ENCODE assay signal across 10 cellular contexts in the genomic region with DNA sequence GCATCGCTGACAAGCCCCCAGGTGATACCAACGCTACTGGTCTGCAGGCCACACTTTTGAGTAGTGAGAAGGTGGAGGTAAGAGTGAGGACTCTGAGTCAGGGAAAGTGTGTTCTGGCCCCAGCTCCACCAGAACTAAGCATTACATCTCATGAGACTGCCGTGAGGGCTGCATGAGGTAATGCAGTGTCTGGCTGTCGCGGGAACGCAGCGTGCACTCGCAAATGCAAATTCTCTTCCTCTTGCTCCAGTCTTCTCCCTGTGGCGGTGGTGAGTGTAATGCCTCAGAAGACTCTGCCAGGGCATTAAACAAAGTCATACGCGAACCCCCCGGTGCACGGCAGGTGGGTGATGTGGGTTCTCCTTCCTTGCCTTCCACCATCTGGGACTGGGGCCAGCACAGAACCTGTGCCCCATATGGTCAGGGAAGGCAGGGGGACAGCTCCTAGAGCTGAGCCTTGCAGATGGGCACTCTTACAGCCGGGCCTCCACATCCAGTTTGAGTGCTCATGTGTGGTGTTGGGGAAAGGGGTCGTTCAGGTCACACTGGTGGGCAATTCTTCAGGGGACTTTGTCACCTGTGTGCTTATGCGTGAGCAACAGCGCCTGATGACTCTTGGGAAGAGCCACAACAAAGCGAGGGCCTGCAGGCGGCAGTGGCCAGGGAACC.
DNase-seq lines count a peak whose midpoint lies in the region; ATAC-seq, FAIRE-seq and TF ChIP-seq lines count a peak whose summit lies in the region.
"Had no signal": no experiment of that assay in that cellular context is flagged by ENCODE, and none has a peak within 500 bp of the region (broad histone marks: within the 10 kb centered on the region; RNA-seq: fewer than 3 reads in every experiment).

No MANE protein-coding gene starts in this region.

- no peak for TF ChIP-seq CTCF in mucosa of descending colon (IDR thresholded peaks at IDR 0.05)

- no peaks in the 10 kb centered on the region for H3K9me2 ChIP-seq in GM23248 (ENCODE audit: insufficient read depth)

- peaks cover 1% of the 10 kb centered on the region for H3K36me3 Mint-ChIP-seq in IgD-negative memory B cell

- H3K27me3 Mint-ChIP-seq in IgD-negative memory B cell, result peaks cover 1% of the 10 kb centered on the region
- H3K27me3 Mint-ChIP-seq: dendritic cell treated with granulocyte-macrophage colony-stimulating factor and Interleukin-4, amounts not matched to agents 40 ng/mL and 50 ng/mL, for 4 days had no signal

- DNase-seq in mucosa of descending colon (peak in 2 of 3 donors; percentile 36 to 59), kidney glomerular epithelial cell (lab: John Stamatoyannopoulos, UW) (no peak), HTR-8/SVneo (ENCODE audit: insufficient read length, low spot score) (no peak), GM23248 (no peak)
- no peak for DNase-seq in activated CD4-positive, alpha-beta T cell treated with anti-CD3 and anti-CD28 coated beads for 48 hours

- in situ Hi-C loops in GM23248 (cut with MboI), result no loop called here

- no peaks in the 10 kb centered on the region for H3K79me2 ChIP-seq in GM23248 (ENCODE audit: insufficient read depth)

- H3K4me3 ChIP-seq in mucosa of descending colon, result no peak overlapping the region
- no peak overlapping the region for H3K4me3 ChIP-seq in GM23248

- no peaks in the 10 kb centered on the region for H3F3A ChIP-seq in GM23248 (ENCODE audit: insufficient read depth)

- no peak for FAIRE-seq in HTR-8/SVneo (lab: Jason Lieb, UNC)

- H3K4me1 Mint-ChIP-seq in IgD-negative memory B cell, result peaks cover 32 to 44% (median 37%) of the 10 kb centered on the region in 3 donors

- no peak overlapping the region for H3K9ac ChIP-seq in GM23248

- no peak overlapping the region for H2AFZ ChIP-seq in GM23248

- H3K36me3 ChIP-seq in mucosa of descending colon (ENCODE audit: low read depth) (no peaks in the 10 kb centered on the region), GM23248 (ENCODE audit: low read depth) (no peaks in the 10 kb centered on the region)

- peak overlapping the region; percentile 91 to 99 (median 96) for H3K27ac Mint-ChIP-seq in IgD-negative memory B cell
- H3K27ac Mint-ChIP-seq: dendritic cell treated with granulocyte-macrophage colony-stimulating factor and Interleukin-4, amounts not matched to agents 40 ng/mL and 50 ng/mL, for 4 days had no signal

- ATAC-seq in GM18502 (IDR thresholded peaks at IDR 0.05; ENCODE audit: poor library complexity, unreplicated experiment), result peak; percentile 79
- ATAC-seq in GM21447 (IDR thresholded peaks at IDR 0.05; ENCODE audit: unreplicated experiment), result peak; percentile 61
- ATAC-seq in mucosa of descending colon, result peak; percentile 58
- ATAC-seq: HCT116 had no signal

- 90 to 91% methylated on average over 19 of the region's 19 CpGs for WGBS in GM23248 (ENCODE audit: low coverage in 1 of 2, low lambda C conversion rate in 2 of 2, missing lambda C conversion rate in 2 of 2), 2 experiments

- H3K4me3 Mint-ChIP-seq in IgD-negative memory B cell, result peak overlapping the region; percentile 58 to 92 (median 80)
- H3K4me3 Mint-ChIP-seq: dendritic cell treated with granulocyte-macrophage colony-stimulating factor and Interleukin-4, amounts not matched to agents 40 ng/mL and 50 ng/mL, for 4 days had no signal

- H3K4me2 ChIP-seq in GM23248 (ENCODE audit: unreplicated experiment), result no peak overlapping the region

- H3K27ac ChIP-seq in GM23248, result no peak overlapping the region

- H3K27me3 ChIP-seq in GM23248 (replicated peaks; ENCODE audit: insufficient read depth), result no peaks in the 10 kb centered on the region

- H3K9me3 Mint-ChIP-seq in IgD-negative memory B cell, result no peaks in the 10 kb centered on the region
- H3K9me3 Mint-ChIP-seq: dendritic cell treated with granulocyte-macrophage colony-stimulating factor and Interleukin-4, amounts not matched to agents 40 ng/mL and 50 ng/mL, for 4 days had no signal

- H4K20me1 ChIP-seq in GM23248 (ENCODE audit: insufficient read depth), result no peaks in the 10 kb centered on the region

- H3K9me3 ChIP-seq in mucosa of descending colon (no peaks in the 10 kb centered on the region), GM23248 (ENCODE audit: low read depth) (no peaks in the 10 kb centered on the region)

- H3K4me1 ChIP-seq in mucosa of descending colon (ENCODE audit: low read depth) (no peaks in the 10 kb centered on the region), GM23248 (ENCODE audit: insufficient read depth) (no peaks in the 10 kb centered on the region)

- intact Hi-C loops in mucosa of descending colon (cut with DNase I, micrococcal nuclease), result no loop called here

Comparison
In these comparisons a context has a peak if more than half of its experiments do, and no peak if none do; other contexts are left out.
1. DNase-seq: peak in mucosa of descending colon (2 of 3); none in kidney glomerular epithelial cell (single experiment), HTR-8/SVneo (single experiment), activated CD4-positive, alpha-beta T cell treated with anti-CD3 and anti-CD28 coated beads for 48 hours (single experiment) and GM23248 (single experiment).
2. Peak in every context shown above with its lines, with median percentiles within 50 percentile points of each other: ATAC-seq.